8 cellular contexts compared by ENCODE assay signal in genomic region chr1:84298336-84298687, GRCh38. TPM values are rescaled to one million over a fixed set of nuclear protein-coding genes. Genes with fewer than 3 reads are reported as not detected.
DNase-seq lines count a peak whose midpoint lies in the region; TF ChIP-seq lines count a peak whose summit lies in the region.

No MANE protein-coding gene starts in this region.

- no peaks in the 10 kb centered on the region for H3K27me3 ChIP-seq in Loucy (ENCODE audit: insufficient read depth, low read length, poor library complexity, severe bottlenecking)
- no peaks in the 10 kb centered on the region for H3K27me3 ChIP-seq in colonic mucosa
- no peaks in the 10 kb centered on the region for H3K27me3 ChIP-seq in layer of hippocampus (ENCODE audit: control insufficient read depth, insufficient read depth, low read length)

- no peaks in the 10 kb centered on the region for H3K9me2 ChIP-seq in Loucy (replicated peaks; ENCODE audit: low read depth, low read length)

- H3K27ac ChIP-seq in colonic mucosa (peak overlapping the region; percentile 90), layer of hippocampus (ENCODE audit: low read depth, low read length) (peak overlapping the region; percentile 92)

- H3K4me1 ChIP-seq in Loucy (ENCODE audit: insufficient read depth, low read length, poor library complexity, severe bottlenecking), result peaks cover 75% of the 10 kb centered on the region
- H3K4me1 ChIP-seq in colonic mucosa, result no peaks in the 10 kb centered on the region

- H3K79me2 ChIP-seq in Loucy (ENCODE audit: insufficient read depth, low read length), result peaks cover 40% of the 10 kb centered on the region

- intact Hi-C loops in colonic mucosa (cut with DNase I), result no loop called here

- H2AFZ ChIP-seq in Loucy (ENCODE audit: low read length), result peak overlapping the region; percentile 94

- TF ChIP-seq CTCF in Loucy (conservative IDR thresholded peaks at IDR 0.05; ENCODE audit: low read length) (no peak), colonic mucosa (IDR thresholded peaks at IDR 0.05) (no peak)

- peaks cover 7% of the 10 kb centered on the region; the same call in 1 of the 2 replicates for H3K9me3 ChIP-seq in Loucy (ENCODE audit: insufficient read depth, low read depth, low read length)
- no peaks in the 10 kb centered on the region for H3K9me3 ChIP-seq in colonic mucosa

- DNase-seq in NCI-H524 (lab: John Stamatoyannopoulos, UW) (peak; percentile 9 to 52), NCI-H524 treated with DMSO at 0.1 percent for 48 hours (lab: John Stamatoyannopoulos, UW) (no peak), HCEC 1CT (peak; percentile 45), colonic mucosa (peak; percentile 67)
- peak; percentile 20 to 33 for DNase-seq in activated CD4-positive, alpha-beta T cell treated with anti-CD3 and anti-CD28 coated beads for 24 hours (ENCODE audit: low read depth in 2 of 2)
- peak; percentile 58 for DNase-seq in stimulated activated CD4-positive, alpha-beta T cell treated with anti-CD3 and anti-CD28 coated beads, Interleukin-4, amount 100 ng/mL, for 1 hour

- H3K4me3 ChIP-seq in Loucy (ENCODE audit: low read length, poor library complexity, severe bottlenecking) (peak overlapping the region; percentile 94), colonic mucosa (peak overlapping the region; percentile 72)

- H3K36me3 ChIP-seq in Loucy (ENCODE audit: insufficient read depth, low read length) (no peaks in the 10 kb centered on the region), colonic mucosa (no peaks in the 10 kb centered on the region)

- H3K4me2 ChIP-seq in Loucy (ENCODE audit: low read depth, low read length, poor library complexity, severe bottlenecking), result peak overlapping the region; percentile 87

- H3F3A ChIP-seq in Loucy (ENCODE audit: low read depth), result peaks cover 7% of the 10 kb centered on the region

- peak overlapping the region; percentile 97 for H3K9ac ChIP-seq in Loucy (ENCODE audit: low read depth, low read length, poor library complexity, severe bottlenecking)
- peak overlapping the region; percentile 85 to 95 for H3K9ac ChIP-seq in colonic mucosa (ENCODE audit: low read depth in 2 of 2, low read length in 2 of 2)

- no peaks in the 10 kb centered on the region for H4K20me1 ChIP-seq in Loucy (ENCODE audit: insufficient read depth, low read length, poor library complexity, severe bottlenecking)

RNA-seq across cellular contexts. Expression of gene SAMD13, which starts 3.2 kb away (rescaled TPM):
- 10 to 100 TPM; 22.2 to 31.0 TPM for total RNA-seq in colonic mucosa
